8 cellular contexts compared by ENCODE assay signal in genomic region chr4:24794916-24795665, GRCh38. TPM values are rescaled to one million over a fixed set of nuclear protein-coding genes. Genes with fewer than 3 reads are reported as not detected.
DNase-seq lines count a peak whose midpoint lies in the region; ATAC-seq and TF ChIP-seq lines count a peak whose summit lies in the region.

Gene SOD3 (plus strand): TSS chr4:24795573. CDS start chr4:24799522, 3,949 bp downstream.

- H3K4me1 ChIP-seq in hepatocyte (ENCODE audit: insufficient read depth) (peaks cover 18% of the 10 kb centered on the region), rectal smooth muscle tissue (ENCODE audit: control insufficient read depth, insufficient read depth, low read length) (peaks cover 18% of the 10 kb centered on the region)

- H3K9me2 ChIP-seq in hepatocyte (replicated peaks; ENCODE audit: insufficient read depth), result no peaks in the 10 kb centered on the region

- DNase-seq in ELF-1 (ENCODE audit: low read depth, low spot score), result peak; percentile 91
- peak in 36 of 56 donors; percentile 7 to 63 (median 27) for DNase-seq in amygdala (lab: John Stamatoyannopoulos, UW)
- peak; percentile 69 for DNase-seq in hepatocyte (ENCODE audit: low spot score)
- no peak for DNase-seq in NCI-H128 (lab: John Stamatoyannopoulos, UW; ENCODE audit: unreplicated experiment)
- no peak for DNase-seq in activated T-helper 1 cell treated with anti-CD3 and anti-CD28 coated beads, Interleukin-12 subunit alpha, Interleukin-12 subunit beta, Interleukin-2, Interleukin-4 antibody, amounts not matched to agents 30 ng/mL and 10 ng/mL and 1 ng/mL, durations not matched to agents 14 hours and 24 hours and 36 hours (ENCODE audit: low spot score)

- H3K4me1 Mint-ChIP-seq in activated T-helper 1 cell treated with anti-CD3 and anti-CD28 coated beads, Interleukin-12 subunit alpha, Interleukin-12 subunit beta, Interleukin-2, Interleukin-4 antibody, amounts not matched to agents 30 ng/mL and 10 ng/mL and 1 ng/mL, durations not matched to agents 14 hours and 24 hours and 36 hours (ENCODE audit: low read depth), result no peaks in the 10 kb centered on the region

- no peak within 1 kb of the TSS for H3K4me3 Mint-ChIP-seq in activated T-helper 1 cell treated with anti-CD3 and anti-CD28 coated beads, Interleukin-12 subunit alpha, Interleukin-12 subunit beta, Interleukin-2, Interleukin-4 antibody, amounts not matched to agents 30 ng/mL and 10 ng/mL and 1 ng/mL, durations not matched to agents 14 hours and 24 hours and 36 hours

- TF ChIP-seq CTCF in hepatocyte (IDR thresholded peaks at IDR 0.05; ENCODE audit: poor library complexity), result no peak

- H3K27me3 Mint-ChIP-seq in activated T-helper 1 cell treated with anti-CD3 and anti-CD28 coated beads, Interleukin-12 subunit alpha, Interleukin-12 subunit beta, Interleukin-2, Interleukin-4 antibody, amounts not matched to agents 30 ng/mL and 10 ng/mL and 1 ng/mL, durations not matched to agents 14 hours and 24 hours and 36 hours (ENCODE audit: insufficient read depth), result peaks cover 15% of the 10 kb centered on the region

- H3K79me2 ChIP-seq in hepatocyte, result no peaks in the 10 kb centered on the region

- no peak within 1 kb of the TSS for H3K27ac Mint-ChIP-seq in activated T-helper 1 cell treated with anti-CD3 and anti-CD28 coated beads, Interleukin-12 subunit alpha, Interleukin-12 subunit beta, Interleukin-2, Interleukin-4 antibody, amounts not matched to agents 30 ng/mL and 10 ng/mL and 1 ng/mL, durations not matched to agents 14 hours and 24 hours and 36 hours

- WGBS in hepatocyte (ENCODE audit: low lambda C conversion rate, missing lambda C conversion rate), result 33% methylated on average over 21 of the region's 21 CpGs

- peaks cover 22% of the 10 kb centered on the region for H3K27me3 ChIP-seq in hepatocyte
- H3K27me3 ChIP-seq in rectal smooth muscle tissue (ENCODE audit: control insufficient read depth, insufficient read depth, low read length), result no peaks in the 10 kb centered on the region

- intact Hi-C loops in activated T-helper 1 cell treated with anti-CD3 and anti-CD28 coated beads, Interleukin-12 subunit alpha, Interleukin-12 subunit beta, Interleukin-2, Interleukin-4 antibody, amounts not matched to agents 30 ng/mL and 10 ng/mL and 1 ng/mL, durations not matched to agents 14 hours and 24 hours and 36 hours (cut with micrococcal nuclease), result no loop called here

- peak within 1 kb of the TSS; percentile 32 for H3K9ac ChIP-seq in rectal smooth muscle tissue (ENCODE audit: low read length)

- H3K4me2 ChIP-seq in hepatocyte, result peak within 1 kb of the TSS; percentile 75

- H3K36me3 Mint-ChIP-seq in activated T-helper 1 cell treated with anti-CD3 and anti-CD28 coated beads, Interleukin-12 subunit alpha, Interleukin-12 subunit beta, Interleukin-2, Interleukin-4 antibody, amounts not matched to agents 30 ng/mL and 10 ng/mL and 1 ng/mL, durations not matched to agents 14 hours and 24 hours and 36 hours (ENCODE audit: low read depth), result no peaks in the 10 kb centered on the region

- H3K9me3 Mint-ChIP-seq in activated T-helper 1 cell treated with anti-CD3 and anti-CD28 coated beads, Interleukin-12 subunit alpha, Interleukin-12 subunit beta, Interleukin-2, Interleukin-4 antibody, amounts not matched to agents 30 ng/mL and 10 ng/mL and 1 ng/mL, durations not matched to agents 14 hours and 24 hours and 36 hours, result no peaks in the 10 kb centered on the region

- H3K9me3 ChIP-seq in hepatocyte (ENCODE audit: low read depth), result no peaks in the 10 kb centered on the region

- ATAC-seq in GM18858 (IDR thresholded peaks at IDR 0.05; ENCODE audit: unreplicated experiment), result no peak
- no peak for ATAC-seq in activated CD4-positive, CD25-positive, alpha-beta regulatory T cell treated with anti-CD3 and anti-CD28 coated beads, Interleukin-2, amount 50 U/mL, for 24 hours

- H3K36me3 ChIP-seq in hepatocyte (replicated peaks; ENCODE audit: insufficient read depth, low read depth) (no peaks in the 10 kb centered on the region), rectal smooth muscle tissue (ENCODE audit: control insufficient read depth, insufficient read depth, low read length) (no peaks in the 10 kb centered on the region)

- H3K27ac ChIP-seq in hepatocyte, result peak within 1 kb of the TSS; percentile 26
- H3K27ac ChIP-seq in rectal smooth muscle tissue (ENCODE audit: low read depth, low read length), result peak within 1 kb of the TSS; percentile 93

- no peaks in the 10 kb centered on the region for H4K20me1 ChIP-seq in hepatocyte (ENCODE audit: insufficient read depth, poor library complexity, severe bottlenecking)

- peak within 1 kb of the TSS; percentile 29 for H2AFZ ChIP-seq in hepatocyte

- H3K4me3 ChIP-seq in hepatocyte (no peak within 1 kb of the TSS), rectal smooth muscle tissue (ENCODE audit: low read length) (peak within 1 kb of the TSS; percentile 44)

RNA-seq across cellular contexts. Expression of gene SOD3, which starts in this region (rescaled TPM):
- 5.1 and 7.5 TPM in 2 replicates for total RNA-seq in hepatocyte
- polyA plus RNA-seq in hepatocyte, result 18.1 and 20.3 TPM in 2 replicates
- not detected in 2 replicates for total RNA-seq in activated T-helper 1 cell treated with anti-CD3 and anti-CD28 coated beads, Interleukin-12 subunit alpha, Interleukin-12 subunit beta, Interleukin-2, Interleukin-4 antibody, amounts not matched to agents 30 ng/mL and 10 ng/mL and 1 ng/mL, durations not matched to agents 14 hours and 24 hours and 36 hours

Comparison
In these comparisons a context has a peak if more than half of its experiments do, and no peak if none do; other contexts are left out.
1. DNase-seq: peak in ELF-1 (single experiment), amygdala (36 of 56) and hepatocyte (single experiment); none in NCI-H128 (single experiment) and activated T-helper 1 cell treated with anti-CD3 and anti-CD28 coated beads, Interleukin-12 subunit alpha, Interleukin-12 subunit beta, Interleukin-2, Interleukin-4 antibody, amounts not matched to agents 30 ng/mL and 10 ng/mL and 1 ng/mL, durations not matched to agents 14 hours and 24 hours and 36 hours (single experiment).